Comparison of ENCODE assay signal across 1 cellular context in the genomic region with DNA sequence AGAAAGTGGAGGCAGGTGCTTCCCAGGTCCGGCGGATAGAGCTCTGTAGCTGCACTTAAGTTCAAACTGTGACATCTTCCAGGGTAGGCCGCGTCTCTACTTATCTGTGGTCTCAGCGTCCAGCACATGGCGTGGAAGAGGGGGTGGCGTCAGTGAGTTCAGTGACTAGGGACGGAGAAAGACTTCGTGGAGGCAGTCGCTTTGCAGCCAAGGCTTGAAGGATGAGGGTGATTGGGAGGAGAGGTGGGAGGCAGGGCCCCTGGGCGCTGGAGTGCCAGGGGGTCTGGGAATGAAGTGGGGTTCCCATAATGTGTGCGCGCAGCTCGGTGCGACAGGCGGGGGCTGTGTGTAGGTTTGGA.
TF ChIP-seq lines count a peak whose summit lies in the region.

No MANE protein-coding gene starts in this region.

TF ChIP-seq in K562, 482 proteins besides CTCF, POLR2A, EP300 and RAD21 (continues in another document):
- TF ChIP-seq NCOA1 (IDR thresholded peaks at IDR 0.05; ENCODE audit: low read depth) = 0 out of 2 replicates have a peak, but pooled peaks have one; percentile 18
- TF ChIP-seq CLOCK (CRISPR knock-in tag; IDR thresholded peaks at IDR 0.05; ENCODE audit: borderline replicate concordance) = no peak
- peak; percentile 24; the same call in 1 of the 2 replicates for TF ChIP-seq MYC (IDR thresholded peaks at IDR 0.05; ENCODE audit: low read depth, low read length)
- peak; percentile 31; the same call in 1 of the 2 replicates for TF ChIP-seq MYC (CRISPR knock-in tag; IDR thresholded peaks at IDR 0.05; ENCODE audit: borderline replicate concordance, low read depth)
- TF ChIP-seq ILF3 (IDR thresholded peaks at IDR 0.05; ENCODE audit: borderline replicate concordance) = no peak
- no peak for TF ChIP-seq ASH1L (IDR thresholded peaks at IDR 0.05; ENCODE audit: borderline replicate concordance, low read depth, partially characterized antibody)
- TF ChIP-seq XRCC3 (IDR thresholded peaks at IDR 0.05) = no peak
- TF ChIP-seq, protein P1, sequence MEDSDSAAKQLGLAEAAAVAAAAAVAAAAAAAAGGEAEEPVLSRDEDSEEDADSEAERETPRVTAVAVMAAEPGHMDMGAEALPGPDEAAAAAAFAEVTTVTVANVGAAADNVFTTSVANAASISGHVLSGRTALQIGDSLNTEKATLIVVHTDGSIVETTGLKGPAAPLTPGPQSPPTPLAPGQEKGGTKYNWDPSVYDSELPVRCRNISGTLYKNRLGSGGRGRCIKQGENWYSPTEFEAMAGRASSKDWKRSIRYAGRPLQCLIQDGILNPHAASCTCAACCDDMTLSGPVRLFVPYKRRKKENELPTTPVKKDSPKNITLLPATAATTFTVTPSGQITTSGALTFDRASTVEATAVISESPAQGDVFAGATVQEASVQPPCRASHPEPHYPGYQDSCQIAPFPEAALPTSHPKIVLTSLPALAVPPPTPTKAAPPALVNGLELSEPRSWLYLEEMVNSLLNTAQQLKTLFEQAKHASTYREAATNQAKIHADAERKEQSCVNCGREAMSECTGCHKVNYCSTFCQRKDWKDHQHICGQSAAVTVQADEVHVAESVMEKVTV (CRISPR knock-in tag; IDR thresholded peaks at IDR 0.05) = no peak
- no peak for TF ChIP-seq IFI16 (CRISPR knock-in tag; IDR thresholded peaks at IDR 0.05)
- TF ChIP-seq, protein P2, sequence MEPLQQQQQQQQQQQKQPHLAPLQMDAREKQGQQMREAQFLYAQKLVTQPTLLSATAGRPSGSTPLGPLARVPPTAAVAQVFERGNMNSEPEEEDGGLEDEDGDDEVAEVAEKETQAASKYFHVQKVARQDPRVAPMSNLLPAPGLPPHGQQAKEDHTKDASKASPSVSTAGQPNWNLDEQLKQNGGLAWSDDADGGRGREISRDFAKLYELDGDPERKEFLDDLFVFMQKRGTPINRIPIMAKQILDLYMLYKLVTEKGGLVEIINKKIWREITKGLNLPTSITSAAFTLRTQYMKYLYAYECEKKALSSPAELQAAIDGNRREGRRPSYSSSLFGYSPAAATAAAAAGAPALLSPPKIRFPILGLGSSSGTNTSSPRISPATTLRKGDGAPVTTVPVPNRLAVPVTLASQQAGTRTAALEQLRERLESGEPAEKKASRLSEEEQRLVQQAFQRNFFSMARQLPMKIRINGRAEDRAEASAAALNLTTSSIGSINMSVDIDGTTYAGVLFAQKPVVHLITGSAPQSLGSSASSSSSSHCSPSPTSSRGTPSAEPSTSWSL (CRISPR knock-in tag; IDR thresholded peaks at IDR 0.05; ENCODE audit: borderline replicate concordance) = no peak
- no peak for TF ChIP-seq MLX (CRISPR knock-in tag; conservative IDR thresholded peaks at IDR 0.05)
- TF ChIP-seq ZNF431 (CRISPR knock-in tag; IDR thresholded peaks at IDR 0.05) = no peak
- no peak for TF ChIP-seq ELF1 (tag; IDR thresholded peaks at IDR 0.05)
- TF ChIP-seq SMAD3 (CRISPR knock-in tag; conservative IDR thresholded peaks at IDR 0.05) = no peak
- TF ChIP-seq KDM5B (IDR thresholded peaks at IDR 0.05; ENCODE audit: insufficient replicate concordance, low read depth, low read length) = no peak
- no peak for TF ChIP-seq SOX6 (IDR thresholded peaks at IDR 0.05)
- TF ChIP-seq, protein P3, sequence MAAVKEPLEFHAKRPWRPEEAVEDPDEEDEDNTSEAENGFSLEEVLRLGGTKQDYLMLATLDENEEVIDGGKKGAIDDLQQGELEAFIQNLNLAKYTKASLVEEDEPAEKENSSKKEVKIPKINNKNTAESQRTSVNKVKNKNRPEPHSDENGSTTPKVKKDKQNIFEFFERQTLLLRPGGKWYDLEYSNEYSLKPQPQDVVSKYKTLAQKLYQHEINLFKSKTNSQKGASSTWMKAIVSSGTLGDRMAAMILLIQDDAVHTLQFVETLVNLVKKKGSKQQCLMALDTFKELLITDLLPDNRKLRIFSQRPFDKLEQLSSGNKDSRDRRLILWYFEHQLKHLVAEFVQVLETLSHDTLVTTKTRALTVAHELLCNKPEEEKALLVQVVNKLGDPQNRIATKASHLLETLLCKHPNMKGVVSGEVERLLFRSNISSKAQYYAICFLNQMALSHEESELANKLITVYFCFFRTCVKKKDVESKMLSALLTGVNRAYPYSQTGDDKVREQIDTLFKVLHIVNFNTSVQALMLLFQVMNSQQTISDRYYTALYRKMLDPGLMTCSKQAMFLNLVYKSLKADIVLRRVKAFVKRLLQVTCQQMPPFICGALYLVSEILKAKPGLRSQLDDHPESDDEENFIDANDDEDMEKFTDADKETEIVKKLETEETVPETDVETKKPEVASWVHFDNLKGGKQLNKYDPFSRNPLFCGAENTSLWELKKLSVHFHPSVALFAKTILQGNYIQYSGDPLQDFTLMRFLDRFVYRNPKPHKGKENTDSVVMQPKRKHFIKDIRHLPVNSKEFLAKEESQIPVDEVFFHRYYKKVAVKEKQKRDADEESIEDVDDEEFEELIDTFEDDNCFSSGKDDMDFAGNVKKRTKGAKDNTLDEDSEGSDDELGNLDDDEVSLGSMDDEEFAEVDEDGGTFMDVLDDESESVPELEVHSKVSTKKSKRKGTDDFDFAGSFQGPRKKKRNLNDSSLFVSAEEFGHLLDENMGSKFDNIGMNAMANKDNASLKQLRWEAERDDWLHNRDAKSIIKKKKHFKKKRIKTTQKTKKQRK (IDR thresholded peaks at IDR 0.05; ENCODE audit: borderline replicate concordance, low read depth, low read length) = no peak
- TF ChIP-seq EHMT2 (IDR thresholded peaks at IDR 0.05) = no peak
- TF ChIP-seq ZNF785 (CRISPR knock-in tag; IDR thresholded peaks at IDR 0.05) = no peak
- TF ChIP-seq TEAD2 (tag; IDR thresholded peaks at IDR 0.05) = no peak
- TF ChIP-seq, protein P4, sequence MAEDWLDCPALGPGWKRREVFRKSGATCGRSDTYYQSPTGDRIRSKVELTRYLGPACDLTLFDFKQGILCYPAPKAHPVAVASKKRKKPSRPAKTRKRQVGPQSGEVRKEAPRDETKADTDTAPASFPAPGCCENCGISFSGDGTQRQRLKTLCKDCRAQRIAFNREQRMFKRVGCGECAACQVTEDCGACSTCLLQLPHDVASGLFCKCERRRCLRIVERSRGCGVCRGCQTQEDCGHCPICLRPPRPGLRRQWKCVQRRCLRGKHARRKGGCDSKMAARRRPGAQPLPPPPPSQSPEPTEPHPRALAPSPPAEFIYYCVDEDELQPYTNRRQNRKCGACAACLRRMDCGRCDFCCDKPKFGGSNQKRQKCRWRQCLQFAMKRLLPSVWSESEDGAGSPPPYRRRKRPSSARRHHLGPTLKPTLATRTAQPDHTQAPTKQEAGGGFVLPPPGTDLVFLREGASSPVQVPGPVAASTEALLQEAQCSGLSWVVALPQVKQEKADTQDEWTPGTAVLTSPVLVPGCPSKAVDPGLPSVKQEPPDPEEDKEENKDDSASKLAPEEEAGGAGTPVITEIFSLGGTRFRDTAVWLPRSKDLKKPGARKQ (CRISPR knock-in tag; IDR thresholded peaks at IDR 0.05) = no peak
- no peak for TF ChIP-seq PYGO2 (tag; IDR thresholded peaks at IDR 0.05)
- TF ChIP-seq BRD4 (IDR thresholded peaks at IDR 0.05) = no peak
- no peak for TF ChIP-seq JUND (IDR thresholded peaks at IDR 0.05; ENCODE audit: borderline replicate concordance, low read depth, low read length)
- TF ChIP-seq JUND (tag; IDR thresholded peaks at IDR 0.05; ENCODE audit: borderline replicate concordance, low read depth, low read length) = no peak
- peak in 1 of 2 experiments; percentile 56; a peak in 1 of 4 replicates for TF ChIP-seq HDAC1 (IDR thresholded peaks at IDR 0.05)
- no peak for TF ChIP-seq PCBP1 (IDR thresholded peaks at IDR 0.05; ENCODE audit: low read depth, low read length, poor library complexity, severe bottlenecking)
- no peak for TF ChIP-seq CREB5 (CRISPR knock-in tag; IDR thresholded peaks at IDR 0.05)
- TF ChIP-seq E2F6 (IDR thresholded peaks at IDR 0.05; ENCODE audit: borderline replicate concordance in 1 of 2, extremely low read depth in 1 of 2, insufficient read depth in 1 of 2, insufficient read length in 1 of 2, low read depth in 1 of 2, low read length in 1 of 2, poor library complexity in 1 of 2, severe bottlenecking in 1 of 2) = peak; percentile 26 to 60
- TF ChIP-seq, protein P5, sequence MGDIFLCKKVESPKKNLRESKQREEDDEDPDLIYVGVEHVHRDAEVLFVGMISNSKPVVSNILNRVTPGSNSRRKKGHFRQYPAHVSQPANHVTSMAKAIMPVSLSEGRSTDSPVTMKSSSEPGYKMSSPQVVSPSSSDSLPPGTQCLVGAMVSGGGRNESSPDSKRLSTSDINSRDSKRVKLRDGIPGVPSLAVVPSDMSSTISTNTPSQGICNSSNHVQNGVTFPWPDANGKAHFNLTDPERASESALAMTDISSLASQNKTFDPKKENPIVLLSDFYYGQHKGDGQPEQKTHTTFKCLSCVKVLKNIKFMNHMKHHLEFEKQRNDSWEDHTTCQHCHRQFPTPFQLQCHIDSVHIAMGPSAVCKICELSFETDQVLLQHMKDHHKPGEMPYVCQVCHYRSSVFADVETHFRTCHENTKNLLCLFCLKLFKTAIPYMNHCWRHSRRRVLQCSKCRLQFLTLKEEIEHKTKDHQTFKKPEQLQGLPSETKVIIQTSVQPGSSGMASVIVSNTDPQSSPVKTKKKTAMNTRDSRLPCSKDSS (IDR thresholded peaks at IDR 0.05; ENCODE audit: low read depth, partially characterized antibody) = no peak
- TF ChIP-seq POLR2B (IDR thresholded peaks at IDR 0.05; ENCODE audit: low read depth, partially characterized antibody) = no peak
- TF ChIP-seq, protein P6, sequence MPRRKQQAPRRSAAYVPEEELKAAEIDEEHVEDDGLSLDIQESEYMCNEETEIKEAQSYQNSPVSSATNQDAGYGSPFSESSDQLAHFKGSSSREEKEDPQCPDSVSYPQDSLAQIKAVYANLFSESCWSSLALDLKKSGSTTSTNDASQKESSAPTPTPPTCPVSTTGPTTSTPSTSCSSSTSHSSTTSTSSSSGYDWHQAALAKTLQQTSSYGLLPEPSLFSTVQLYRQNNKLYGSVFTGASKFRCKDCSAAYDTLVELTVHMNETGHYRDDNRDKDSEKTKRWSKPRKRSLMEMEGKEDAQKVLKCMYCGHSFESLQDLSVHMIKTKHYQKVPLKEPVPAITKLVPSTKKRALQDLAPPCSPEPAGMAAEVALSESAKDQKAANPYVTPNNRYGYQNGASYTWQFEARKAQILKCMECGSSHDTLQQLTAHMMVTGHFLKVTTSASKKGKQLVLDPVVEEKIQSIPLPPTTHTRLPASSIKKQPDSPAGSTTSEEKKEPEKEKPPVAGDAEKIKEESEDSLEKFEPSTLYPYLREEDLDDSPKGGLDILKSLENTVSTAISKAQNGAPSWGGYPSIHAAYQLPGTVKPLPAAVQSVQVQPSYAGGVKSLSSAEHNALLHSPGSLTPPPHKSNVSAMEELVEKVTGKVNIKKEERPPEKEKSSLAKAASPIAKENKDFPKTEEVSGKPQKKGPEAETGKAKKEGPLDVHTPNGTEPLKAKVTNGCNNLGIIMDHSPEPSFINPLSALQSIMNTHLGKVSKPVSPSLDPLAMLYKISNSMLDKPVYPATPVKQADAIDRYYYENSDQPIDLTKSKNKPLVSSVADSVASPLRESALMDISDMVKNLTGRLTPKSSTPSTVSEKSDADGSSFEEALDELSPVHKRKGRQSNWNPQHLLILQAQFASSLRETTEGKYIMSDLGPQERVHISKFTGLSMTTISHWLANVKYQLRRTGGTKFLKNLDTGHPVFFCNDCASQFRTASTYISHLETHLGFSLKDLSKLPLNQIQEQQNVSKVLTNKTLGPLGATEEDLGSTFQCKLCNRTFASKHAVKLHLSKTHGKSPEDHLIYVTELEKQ (CRISPR knock-in tag; IDR thresholded peaks at IDR 0.05) = no peak
- TF ChIP-seq KAT8 (IDR thresholded peaks at IDR 0.05; ENCODE audit: low read depth) = no peak
- TF ChIP-seq ZNF507 (tag; conservative IDR thresholded peaks at IDR 0.05) = no peak
- TF ChIP-seq RBM14 (IDR thresholded peaks at IDR 0.05; ENCODE audit: borderline replicate concordance, insufficient read depth, low read depth, low read length) = no peak
